ENCODE assay signal across 19 cellular contexts in the genomic region with DNA sequence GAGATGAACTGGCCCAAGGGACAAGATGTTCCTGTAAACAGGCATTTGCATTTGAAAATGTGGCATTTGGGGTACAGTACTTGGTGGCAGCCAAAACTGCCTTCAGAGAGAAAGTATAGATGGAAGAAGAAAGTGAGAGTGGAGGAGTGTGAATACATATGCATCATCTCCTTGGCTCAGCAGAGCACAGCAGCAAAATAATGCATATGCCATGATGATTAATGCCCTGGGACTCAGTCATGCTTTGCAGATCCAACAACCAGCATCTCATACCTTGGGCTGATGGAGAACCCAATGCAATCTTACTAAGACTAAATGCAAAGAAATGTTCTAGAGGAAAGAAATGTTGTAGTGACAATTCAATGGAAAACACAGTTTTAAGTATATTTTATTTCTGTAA. TPM values are rescaled to one million over a fixed set of nuclear protein-coding genes. Genes with fewer than 3 reads are reported as not detected.
DNase-seq lines count a peak whose midpoint lies in the region; ATAC-seq, FAIRE-seq and TF ChIP-seq lines count a peak whose summit lies in the region.
"Had no signal": no experiment of that assay in that cellular context is flagged by ENCODE, and none has a peak within 500 bp of the region (broad histone marks: within the 10 kb centered on the region; RNA-seq: fewer than 3 reads in every experiment).

No MANE protein-coding gene starts in this region.

- H3K4me3 Mint-ChIP-seq in activated CD8-positive, alpha-beta memory T cell treated with anti-CD3 and anti-CD28 coated beads, Interleukin-2, amount 10 ng/mL, durations not matched to agents 7 days and 5 days: no peak overlapping the region
- peak overlapping the region; percentile 9 for H3K4me3 Mint-ChIP-seq in stimulated activated effector memory CD8-positive, alpha-beta T cell treated with anti-CD3 and anti-CD28 coated beads, Interleukin-12 subunit alpha, Interleukin-12 subunit beta, amount 100 ng/mL, for 72 hours

- H3K4me3 ChIP-seq in OCI-LY7 (ENCODE audit: low read depth, low read length, poor library complexity, severe bottlenecking) (no peak overlapping the region), GM12878 (no peak overlapping the region), left lung (no peak overlapping the region)
- H3K4me3 ChIP-seq: left ventricle myocardium inferior, ovary, PC-9, SK-N-MC had no signal

- no peaks in the 10 kb centered on the region for H3K9me2 ChIP-seq in OCI-LY7 (ENCODE audit: insufficient read depth, low read length)

- H3K4me1 ChIP-seq in OCI-LY7 (ENCODE audit: insufficient read depth, low read length, poor library complexity, severe bottlenecking): peaks cover 55% of the 10 kb centered on the region
- H3K4me1 ChIP-seq in GM12878 (ENCODE audit: control insufficient read depth, insufficient read depth, low read length): peaks cover 25% of the 10 kb centered on the region
- peaks cover 0 to 8% of the 10 kb centered on the region in 2 donors for H3K4me1 ChIP-seq in left lung
- H3K4me1 ChIP-seq: left ventricle myocardium inferior had no signal

- H3K4me2 ChIP-seq in OCI-LY7 (ENCODE audit: low read length) (no peak overlapping the region), GM12878 (ENCODE audit: control insufficient read depth, insufficient read depth) (no peak overlapping the region)
- H3K4me2 ChIP-seq: PC-9 had no signal

- H3K27ac ChIP-seq in OCI-LY7 (ENCODE audit: low read depth, low read length, poor library complexity, severe bottlenecking): no peak overlapping the region
- H3K27ac ChIP-seq in GM12878 (ENCODE audit: control insufficient read depth, insufficient read depth): no peak overlapping the region
- no peak overlapping the region for H3K27ac ChIP-seq in left lung
- H3K27ac ChIP-seq: left ventricle myocardium inferior, ovary, PC-9, SK-N-MC had no signal

- H3K79me2 ChIP-seq in OCI-LY7 (ENCODE audit: insufficient read depth, low read depth, low read length) (no peaks in the 10 kb centered on the region), GM12878 (ENCODE audit: control insufficient read depth, insufficient read depth, low read length) (peaks cover 13% of the 10 kb centered on the region)

- no peaks in the 10 kb centered on the region for H3K9me3 ChIP-seq in OCI-LY7 (ENCODE audit: low read length)
- H3K9me3 ChIP-seq in GM12878 (replicated peaks; ENCODE audit: control insufficient read depth, insufficient read depth, low read length): no peaks in the 10 kb centered on the region; the same call in 2 of the 3 replicates
- H3K9me3 ChIP-seq in left lung: no peaks in the 10 kb centered on the region
- H3K9me3 ChIP-seq: left ventricle myocardium inferior, ovary had no signal

- TF ChIP-seq CTCF in OCI-LY7 (conservative IDR thresholded peaks at IDR 0.05; ENCODE audit: low read length) (no peak), GM12878 (IDR thresholded peaks at IDR 0.05 in 2 of 3, conservative IDR thresholded peaks at IDR 0.05 in 1 of 3; ENCODE audit: control insufficient read depth in 2 of 3, extremely low read depth in 1 of 3, insufficient read depth in 1 of 3, low read depth in 3 of 3, low read length in 3 of 3) (no peak), left lung (IDR thresholded peaks at IDR 0.05) (no peak)

- H3K27me3 ChIP-seq in GM12878 (replicated peaks in 1 of 2; ENCODE audit: control insufficient read depth in 2 of 2, insufficient read depth in 2 of 2, low read length in 1 of 2): no peaks in the 10 kb centered on the region
- H3K27me3 ChIP-seq in left lung: no peaks in the 10 kb centered on the region
- H3K27me3 ChIP-seq: ovary had no signal

- H3K9ac ChIP-seq in GM12878 (ENCODE audit: control insufficient read depth, insufficient read depth, low read length): no peak overlapping the region

- H3K36me3 ChIP-seq in OCI-LY7 (ENCODE audit: insufficient read depth, low read length): no peaks in the 10 kb centered on the region
- no peaks in the 10 kb centered on the region for H3K36me3 ChIP-seq in GM12878 (ENCODE audit: control insufficient read depth in 2 of 2, insufficient read depth in 2 of 2, low read length in 1 of 2)
- H3K36me3 ChIP-seq in left lung: no peaks in the 10 kb centered on the region
- H3K36me3 ChIP-seq: left ventricle myocardium inferior, ovary had no signal

- no peak for TF ChIP-seq EP300 in GM12878 (IDR thresholded peaks at IDR 0.05; ENCODE audit: borderline replicate concordance in 1 of 2, control insufficient read depth in 1 of 2, low read depth in 2 of 2, low read length in 2 of 2)

- H4K20me1 ChIP-seq in OCI-LY7 (ENCODE audit: insufficient read depth, low read length): no peaks in the 10 kb centered on the region
- no peaks in the 10 kb centered on the region for H4K20me1 ChIP-seq in GM12878 (ENCODE audit: control insufficient read depth, insufficient read depth)

- H3K27ac Mint-ChIP-seq in activated CD8-positive, alpha-beta memory T cell treated with anti-CD3 and anti-CD28 coated beads, Interleukin-2, amount 10 ng/mL, durations not matched to agents 7 days and 5 days: peak overlapping the region; percentile 78
- H3K27ac Mint-ChIP-seq in stimulated activated effector memory CD8-positive, alpha-beta T cell treated with anti-CD3 and anti-CD28 coated beads, Interleukin-12 subunit alpha, Interleukin-12 subunit beta, amount 100 ng/mL, for 72 hours: peak overlapping the region; percentile 26

- H2AFZ ChIP-seq in OCI-LY7 (ENCODE audit: low read length) (peak overlapping the region; percentile 14; the same call in 1 of the 2 replicates), GM12878 (ENCODE audit: control insufficient read depth, low read depth, low read length) (no peak overlapping the region)
- H2AFZ ChIP-seq: PC-9 had no signal

- no peak for TF ChIP-seq RAD21 in GM12878 (IDR thresholded peaks at IDR 0.05; ENCODE audit: insufficient read depth, low read depth, low read length)

- H3K9me3 Mint-ChIP-seq in activated CD8-positive, alpha-beta memory T cell treated with anti-CD3 and anti-CD28 coated beads, Interleukin-2, amount 10 ng/mL, durations not matched to agents 7 days and 5 days (ENCODE audit: low read depth): no peaks in the 10 kb centered on the region
- no peaks in the 10 kb centered on the region for H3K9me3 Mint-ChIP-seq in stimulated activated effector memory CD8-positive, alpha-beta T cell treated with anti-CD3 and anti-CD28 coated beads, Interleukin-12 subunit alpha, Interleukin-12 subunit beta, amount 100 ng/mL, for 72 hours

- RAD21 ChIA-PET in GM12878 (lab: Charles Lee; ENCODE audit: unreplicated experiment): interaction anchor here (0.9 to 2.0 kb wide), 6 partner anchors 19 to 146 kb away, joined by 4 to 12 read pairs (median 7); a partner anchor contains a TSS

- no peak for DNase-seq in activated CD8-positive, alpha-beta memory T cell treated with anti-CD3 and anti-CD28 coated beads, Interleukin-2, amount 10 ng/mL, durations not matched to agents 7 days and 5 days
- no peak for DNase-seq in activated CD8-positive, alpha-beta memory T cell treated with anti-CD3 and anti-CD28 coated beads for 24 hours
- no peak for DNase-seq in OCI-LY7 (ENCODE audit: low spot score)
- DNase-seq in GM12878 (ENCODE audit: low read depth, low spot score): no peak
- DNase-seq in stimulated activated effector memory CD8-positive, alpha-beta T cell treated with anti-CD3 and anti-CD28 coated beads, Interleukin-12 subunit alpha, Interleukin-12 subunit beta, amount 100 ng/mL, for 72 hours (ENCODE audit: low spot score in 2 of 2): no peak
- DNase-seq in left lung: no peak
- no peak for DNase-seq in putamen (ENCODE audit: low spot score)
- DNase-seq in NK-92 (lab: John Stamatoyannopoulos, UW; ENCODE audit: unreplicated experiment): no peak
- DNase-seq: activated CD8-positive, alpha-beta memory T cell treated with anti-CD3 and anti-CD28 coated beads, Interleukin-2, amount 50 U/mL, for 4 hours; DMS79; left ventricle myocardium inferior; NCI-H2029 treated with DMSO at 0.1 percent for 48 hours; NCI-H524 treated with DMSO at 0.1 percent for 48 hours; ovary; PC-9 had no signal

- FAIRE-seq in GM12878 (lab: Jason Lieb, UNC): no peak
- FAIRE-seq: endometrium, TTC549 had no signal

- BruUV-seq in OCI-LY7 (replicated peaks; lab: Mats Ljungman, UMichigan) (no TSS peak), GM12878 (replicated peaks; lab: Mats Ljungman, UMichigan) (no TSS peak)

- CTCF ChIA-PET in activated CD8-positive, alpha-beta memory T cell treated with anti-CD3 and anti-CD28 coated beads, Interleukin-2, amount 10 ng/mL, durations not matched to agents 7 days and 5 days (lab: Charles Lee): interaction anchor here (0.5 to 1.8 kb wide), 7 partner anchors 9 to 170 kb away, joined by 3 to 7 read pairs (median 4); a partner anchor contains a TSS
- CTCF ChIA-PET in OCI-LY7 (lab: Charles Lee; ENCODE audit: unreplicated experiment): no interaction called here
- CTCF ChIA-PET in GM12878 (lab: Yijun Ruan, JAX): interaction anchor here (1.1 to 2.0 kb wide), 7 partner anchors 15 to 146 kb away, joined by 3 to 13 read pairs (median 6); no protein-coding TSS in a partner anchor

- intact Hi-C loops in OCI-LY7 (cut with micrococcal nuclease; ENCODE audit: unreplicated experiment): no loop called here
- intact Hi-C loops in GM12878 (cut with micrococcal nuclease; ENCODE audit: unreplicated experiment): loop anchor here (5.0 to 10.0 kb wide), 3 partner anchors 146 to 319 kb away; a partner anchor contains a TSS
- intact Hi-C loops in left lung (cut with DNase I): no loop called here

- SMC1A ChIA-PET in GM12878 (lab: Charles Lee; ENCODE audit: uncharacterized antibody, unreplicated experiment): interaction anchor here (1.0 to 2.4 kb wide), 15 partner anchors 7 to 171 kb away, joined by 3 to 12 read pairs (median 5); a partner anchor contains a TSS

- no peak for TF ChIP-seq POLR2A in GM12878 (IDR thresholded peaks at IDR 0.05; ENCODE audit: low read depth, low read length)

- POLR2A ChIA-PET in OCI-LY7 (lab: Charles Lee) (interaction anchor here (0.8 to 2.0 kb wide), 5 partner anchors 13 to 34 kb away, joined by 3 to 6 read pairs (median 5); no protein-coding TSS in a partner anchor), GM12878 (lab: Charles Lee) (interaction anchor here (1.5 to 2.4 kb wide), 3 partner anchors 19 to 33 kb away, joined by 4 to 12 read pairs (median 5); a partner anchor contains a TSS)

- H3K36me3 Mint-ChIP-seq in activated CD8-positive, alpha-beta memory T cell treated with anti-CD3 and anti-CD28 coated beads, Interleukin-2, amount 10 ng/mL, durations not matched to agents 7 days and 5 days: peaks cover 9% of the 10 kb centered on the region
- peaks cover 19% of the 10 kb centered on the region for H3K36me3 Mint-ChIP-seq in stimulated activated effector memory CD8-positive, alpha-beta T cell treated with anti-CD3 and anti-CD28 coated beads, Interleukin-12 subunit alpha, Interleukin-12 subunit beta, amount 100 ng/mL, for 72 hours

- H3K27me3 Mint-ChIP-seq in activated CD8-positive, alpha-beta memory T cell treated with anti-CD3 and anti-CD28 coated beads, Interleukin-2, amount 10 ng/mL, durations not matched to agents 7 days and 5 days: no peaks in the 10 kb centered on the region

- in situ Hi-C loops in GM12878 (cut with MboI): no loop called here

- no peak for ATAC-seq in activated CD8-positive, alpha-beta memory T cell treated with anti-CD3 and anti-CD28 coated beads, Interleukin-2, amount 10 ng/mL, durations not matched to agents 7 days and 5 days
- ATAC-seq in GM12878 (no peak), left lung (no peak)
- peak; percentile 62 for ATAC-seq in stimulated activated effector memory CD8-positive, alpha-beta T cell treated with anti-CD3 and anti-CD28 coated beads, Interleukin-12 subunit alpha, Interleukin-12 subunit beta, amount 100 ng/mL, for 72 hours

- H3K4me1 Mint-ChIP-seq in activated CD8-positive, alpha-beta memory T cell treated with anti-CD3 and anti-CD28 coated beads, Interleukin-2, amount 10 ng/mL, durations not matched to agents 7 days and 5 days: peaks cover 89% of the 10 kb centered on the region
- peaks cover 83% of the 10 kb centered on the region for H3K4me1 Mint-ChIP-seq in stimulated activated effector memory CD8-positive, alpha-beta T cell treated with anti-CD3 and anti-CD28 coated beads, Interleukin-12 subunit alpha, Interleukin-12 subunit beta, amount 100 ng/mL, for 72 hours

RNA-seq across cellular contexts. Expression of a gene that starts 29.7 kb away (rescaled TPM):
- total RNA-seq in activated CD8-positive, alpha-beta memory T cell treated with anti-CD3 and anti-CD28 coated beads, Interleukin-2, amount 10 ng/mL, durations not matched to agents 7 days and 5 days: 100 to 1,000 TPM; 231 to 343 TPM
- total RNA-seq in OCI-LY7 (2014; rRNA removed; shearing (Covaris generic)): 49.2 and 53.0 TPM in 2 replicates
- total RNA-seq in OCI-LY7 (2022) (60.3 and 64.0 TPM in 2 replicates), GM12878 (2014; rRNA removed) (73.6 and 74.4 TPM in 2 replicates), GM12878 (2014; rRNA removed; fragmentation: Illumina TruSeq; extraction: Trizol) (94.2 and 97.1 TPM in 2 replicates), GM12878 (2021) (63.7 and 64.9 TPM in 2 replicates), left lung (10 to 100 TPM; 10.9 to 25.1 TPM)
- 245 and 264 TPM in 2 replicates for total RNA-seq in GM12878 (2013; cell fraction: nucleolus; rRNA removed)
- polyA plus RNA-seq in GM12878 (2011; ENCODE audit: low read depth): 86.9 TPM
- polyA plus RNA-seq in GM12878 (2011; rRNA removed) (178 and 213 TPM in 2 replicates), GM12878 (2014; fragmentation: Illumina TruSeq; extraction: Trizol) (71.4 and 99.2 TPM in 2 replicates), GM12878 (2014; fragmentation: Nextera tagmentation; extraction: Ambion mirVana) (10 to 100 TPM; 71.6 to 75.4 TPM), GM12878 (2014; rRNA removed) (51.2 and 55.1 TPM in 2 replicates), GM12878 (2016; fragmentation: Nextera tagmentation; extraction: Ambion mirVana) (10 to 100 TPM; 73.2 to 76.5 TPM)
- polyA plus RNA-seq in GM12878 (2011; cell fraction: cytosol; rRNA removed): 88.3 and 124 TPM in 2 replicates
- 57.7 and 73.8 TPM in 2 replicates for polyA plus RNA-seq in GM12878 (2011; cell fraction: nucleus; rRNA removed)
- 92.3 and 147 TPM in 2 replicates for polyA plus RNA-seq in GM12878 (2012)
- 173 and 213 TPM in 2 replicates for polyA minus RNA-seq in GM12878 (2011; rRNA and poly(A)+ RNA removed)
- 103 TPM in 2 replicates for polyA minus RNA-seq in GM12878 (2011; cell fraction: cytosol; rRNA and poly(A)+ RNA removed)
- polyA minus RNA-seq in GM12878 (2011; cell fraction: nucleus; rRNA and poly(A)+ RNA removed): 449 and 546 TPM in 2 replicates
- total RNA-seq: A673, PC-9 had no signal
